In the genomic region with DNA sequence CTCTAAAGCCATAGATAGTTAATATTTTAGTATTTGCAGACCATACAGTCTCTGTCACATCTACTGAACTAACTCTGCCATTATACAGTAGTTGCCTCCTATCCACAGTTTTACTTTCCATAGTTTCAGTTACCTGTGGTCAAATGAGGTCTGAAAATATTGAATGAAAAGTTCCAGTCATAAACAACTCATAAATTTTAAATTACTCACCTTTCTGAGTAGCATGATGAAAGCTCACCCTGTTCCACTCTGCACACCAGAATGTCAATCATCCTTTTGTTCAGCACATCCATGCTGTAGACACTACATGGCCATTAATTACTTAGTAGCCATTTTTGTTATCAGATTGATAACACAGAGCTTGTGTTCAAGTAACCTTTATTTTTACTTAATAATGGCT, we compare ENCODE assay signal across 19 cellular contexts. TPM values are rescaled to one million over a fixed set of nuclear protein-coding genes. Genes with fewer than 3 reads are reported as not detected.
DNase-seq lines count a peak whose midpoint lies in the region; ATAC-seq, FAIRE-seq and TF ChIP-seq lines count a peak whose summit lies in the region.
"Had no signal": no experiment of that assay in that cellular context is flagged by ENCODE, and none has a peak within 500 bp of the region (broad histone marks: within the 10 kb centered on the region; RNA-seq: fewer than 3 reads in every experiment).

No MANE protein-coding gene starts in this region.

- no peaks in the 10 kb centered on the region for H3K9me2 ChIP-seq in PC-3 (replicated peaks; ENCODE audit: low read length)

- no peak for ATAC-seq in A549
- ATAC-seq in PC-3: peak; percentile 38
- ATAC-seq in activated T-helper 17 cell treated with anti-CD3 and anti-CD28 coated beads, Interleukin-2, amount 50 U/mL, for 72 hours (replicated peaks): peak; percentile 18
- ATAC-seq in stimulated activated naive CD8-positive, alpha-beta T cell treated with anti-CD3 and anti-CD28 coated beads, Interleukin-15, amount 100 ng/mL, for 72 hours: no peak

- H3K27ac Mint-ChIP-seq in activated T-helper 17 cell treated with anti-CD3 and anti-CD28 coated beads, Interleukin-2, amount 50 U/mL, for 72 hours: no peak overlapping the region
- no peak overlapping the region for H3K27ac Mint-ChIP-seq in stimulated activated naive CD8-positive, alpha-beta T cell treated with anti-CD3 and anti-CD28 coated beads, Interleukin-15, amount 100 ng/mL, for 72 hours
- no peak overlapping the region for H3K27ac Mint-ChIP-seq in CD14-positive monocyte
- H3K27ac Mint-ChIP-seq: CD4-positive, alpha-beta T cell had no signal

- H3K4me2 ChIP-seq in A549: no peak overlapping the region
- no peak overlapping the region for H3K4me2 ChIP-seq in PC-3 (ENCODE audit: low read length)

- intact Hi-C loops in PC-3 (cut with micrococcal nuclease) (no loop called here), CD14-positive monocyte (cut with micrococcal nuclease) (no loop called here)

- in situ Hi-C loops in ACHN (cut with HindIII; ENCODE audit: low pct_ligation_motif_present, low pct_unique_long_range_greater_than_20kb, low sequenced_read_pairs): no loop called here

- no peaks in the 10 kb centered on the region for H3K79me2 ChIP-seq in PC-3 (ENCODE audit: low read length)

- no peaks in the 10 kb centered on the region for H3K27me3 ChIP-seq in PC-3 (ENCODE audit: low read length)
- H3K27me3 ChIP-seq: BE2C had no signal

- H3F3A ChIP-seq in PC-3 (ENCODE audit: low read length, unreplicated experiment): no peaks in the 10 kb centered on the region

- no peaks in the 10 kb centered on the region for H3K4me1 Mint-ChIP-seq in activated T-helper 17 cell treated with anti-CD3 and anti-CD28 coated beads, Interleukin-2, amount 50 U/mL, for 72 hours
- no peaks in the 10 kb centered on the region for H3K4me1 Mint-ChIP-seq in stimulated activated naive CD8-positive, alpha-beta T cell treated with anti-CD3 and anti-CD28 coated beads, Interleukin-15, amount 100 ng/mL, for 72 hours
- H3K4me1 Mint-ChIP-seq in CD14-positive monocyte: no peaks in the 10 kb centered on the region

- POLR2A ChIA-PET in A549 (lab: Yijun Ruan, JAX): no interaction called here
- POLR2A ChIA-PET in PC-3 (lab: Charles Lee; ENCODE audit: unreplicated experiment): no interaction called here

- H3K36me3 ChIP-seq in PC-3 (ENCODE audit: low read depth, low read length): peaks cover 6% of the 10 kb centered on the region
- H3K36me3 ChIP-seq: BE2C, HAP-1 had no signal

- no peaks in the 10 kb centered on the region for H3K36me3 Mint-ChIP-seq in activated T-helper 17 cell treated with anti-CD3 and anti-CD28 coated beads, Interleukin-2, amount 50 U/mL, for 72 hours (ENCODE audit: low read depth)
- no peaks in the 10 kb centered on the region for H3K36me3 Mint-ChIP-seq in CD14-positive monocyte

- TF ChIP-seq CTCF in A549 (IDR thresholded peaks at IDR 0.05) (no peak), PC-3 (conservative IDR thresholded peaks at IDR 0.05; ENCODE audit: low read depth, low read length) (no peak), CD14-positive monocyte (IDR thresholded peaks at IDR 0.05) (no peak)

- CTCF ChIA-PET in A549 (lab: Yijun Ruan, JAX) (interaction anchor here (0.6 kb wide), 1 partner anchor 10 kb away, joined by 3 read pairs; no protein-coding TSS in a partner anchor), PC-3 (lab: Charles Lee) (no interaction called here)

- no peak overlapping the region for H3K4me3 Mint-ChIP-seq in activated T-helper 17 cell treated with anti-CD3 and anti-CD28 coated beads, Interleukin-2, amount 50 U/mL, for 72 hours
- no peak overlapping the region for H3K4me3 Mint-ChIP-seq in stimulated activated naive CD8-positive, alpha-beta T cell treated with anti-CD3 and anti-CD28 coated beads, Interleukin-15, amount 100 ng/mL, for 72 hours
- H3K4me3 Mint-ChIP-seq in CD14-positive monocyte: no peak overlapping the region
- H3K4me3 Mint-ChIP-seq: CD4-positive, alpha-beta T cell had no signal

- H2AFZ ChIP-seq in PC-3 (ENCODE audit: low read length): no peak overlapping the region
- H2AFZ ChIP-seq: GM23248 had no signal

- H3K4me1 ChIP-seq in A549 (peaks cover 45% of the 10 kb centered on the region), PC-3 (ENCODE audit: insufficient read depth, low read length) (peaks cover 46% of the 10 kb centered on the region)
- H3K4me1 ChIP-seq: BE2C, HAP-1 had no signal

- H3K27me3 Mint-ChIP-seq in activated T-helper 17 cell treated with anti-CD3 and anti-CD28 coated beads, Interleukin-2, amount 50 U/mL, for 72 hours: peaks cover 11% of the 10 kb centered on the region
- peaks cover 21% of the 10 kb centered on the region for H3K27me3 Mint-ChIP-seq in stimulated activated naive CD8-positive, alpha-beta T cell treated with anti-CD3 and anti-CD28 coated beads, Interleukin-15, amount 100 ng/mL, for 72 hours
- H3K27me3 Mint-ChIP-seq in CD14-positive monocyte (ENCODE audit: low read depth in 3 of 3): peaks cover 0 to 2% (median 0%) of the 10 kb centered on the region in 3 donors

- TF ChIP-seq EP300 in A549 (IDR thresholded peaks at IDR 0.05): no peak

- DNase-seq in A549 (ENCODE audit: low read depth in 1 of 2, low spot score in 1 of 2): no peak
- peak; percentile 55 for DNase-seq in PC-3
- DNase-seq in epithelial cell of prostate (ENCODE audit: low read depth, low spot score): peak; percentile 60
- no peak for DNase-seq in stimulated activated naive CD8-positive, alpha-beta T cell treated with anti-CD3 and anti-CD28 coated beads, Interleukin-15, amount 100 ng/mL, for 72 hours
- no peak for DNase-seq in HUDEP-2 (lab: John Stamatoyannopoulos, UW; ENCODE audit: unreplicated experiment in 76 of 76)
- no peak for DNase-seq in ACHN
- no peak for DNase-seq in CD14-positive monocyte (ENCODE audit: low spot score)
- DNase-seq: 8988T; BE2C; C1 segment of cervical spinal cord; Caco-2; CD4-positive, alpha-beta T cell; GM23248 had no signal

- TF ChIP-seq RAD21 in A549 (conservative IDR thresholded peaks at IDR 0.05 in 1 of 2, IDR thresholded peaks at IDR 0.05 in 1 of 2): no peak

- TF ChIP-seq POLR2A in A549 (IDR thresholded peaks at IDR 0.05; ENCODE audit: low read length): no peak

- H3K9ac ChIP-seq in PC-3 (ENCODE audit: low read length): no peak overlapping the region
- H3K9ac ChIP-seq: GM23248 had no signal

- H3K9me3 Mint-ChIP-seq in activated T-helper 17 cell treated with anti-CD3 and anti-CD28 coated beads, Interleukin-2, amount 50 U/mL, for 72 hours: peaks cover 11% of the 10 kb centered on the region
- H3K9me3 Mint-ChIP-seq in stimulated activated naive CD8-positive, alpha-beta T cell treated with anti-CD3 and anti-CD28 coated beads, Interleukin-15, amount 100 ng/mL, for 72 hours: peaks cover 7 to 12% of the 10 kb centered on the region in 2 donors
- H3K9me3 Mint-ChIP-seq in CD14-positive monocyte: peaks cover 2 to 18% (median 9%) of the 10 kb centered on the region in 7 donors

- peak; percentile 65 for FAIRE-seq in A549 (lab: Jason Lieb, UNC)
- FAIRE-seq: D721Med, G401.6, GM12891 had no signal

- H3K9me3 ChIP-seq in A549: peaks cover 39% of the 10 kb centered on the region
- H3K9me3 ChIP-seq in PC-3 (ENCODE audit: low read length): peaks cover 10% of the 10 kb centered on the region; the same call in 1 of the 2 replicates
- H3K9me3 ChIP-seq: BE2C, HAP-1 had no signal

- no peak overlapping the region for H3K27ac ChIP-seq in A549
- H3K27ac ChIP-seq in PC-3 (ENCODE audit: low read length): peak overlapping the region; percentile 7; the same call in 1 of the 2 replicates
- H3K27ac ChIP-seq in epithelial cell of prostate: peak overlapping the region; percentile 64
- H3K27ac ChIP-seq: GM23248 had no signal

- BruUV-seq in PC-3 (replicated peaks; lab: Mats Ljungman, UMichigan): no TSS peak

- H3K4me3 ChIP-seq in A549 (no peak overlapping the region), PC-3 (ENCODE audit: low read length) (no peak overlapping the region)
- H3K4me3 ChIP-seq: GM23248, HAP-1 had no signal

- H4K20me1 ChIP-seq in PC-3 (ENCODE audit: low read length): no peaks in the 10 kb centered on the region

TF ChIP-seq in A549, 52 proteins besides CTCF, POLR2A, EP300 and RAD21 (continues in another document):
- no peak for TF ChIP-seq ZFP36 (IDR thresholded peaks at IDR 0.05; ENCODE audit: borderline replicate concordance, partially characterized antibody)
- TF ChIP-seq NPAS2 (CRISPR knock-in tag; IDR thresholded peaks at IDR 0.05; ENCODE audit: borderline replicate concordance): no peak
- no peak for TF ChIP-seq KDM5A (IDR thresholded peaks at IDR 0.05)
- TF ChIP-seq ZSCAN20 (CRISPR knock-in tag; IDR thresholded peaks at IDR 0.05): no peak
- no peak for TF ChIP-seq ESRRA (IDR thresholded peaks at IDR 0.05; ENCODE audit: borderline replicate concordance, low read length)
- no peak for TF ChIP-seq BHLHE40 (IDR thresholded peaks at IDR 0.05; ENCODE audit: low read depth, low read length)
- TF ChIP-seq, protein P1, sequence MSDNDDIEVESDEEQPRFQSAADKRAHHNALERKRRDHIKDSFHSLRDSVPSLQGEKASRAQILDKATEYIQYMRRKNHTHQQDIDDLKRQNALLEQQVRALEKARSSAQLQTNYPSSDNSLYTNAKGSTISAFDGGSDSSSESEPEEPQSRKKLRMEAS (IDR thresholded peaks at IDR 0.05): no peak
- no peak for TF ChIP-seq RARB (CRISPR knock-in tag; IDR thresholded peaks at IDR 0.05)
- TF ChIP-seq FOSB (CRISPR knock-in tag; IDR thresholded peaks at IDR 0.05): no peak
- TF ChIP-seq CHD4 (IDR thresholded peaks at IDR 0.05; ENCODE audit: borderline replicate concordance): no peak
- TF ChIP-seq, protein P2, sequence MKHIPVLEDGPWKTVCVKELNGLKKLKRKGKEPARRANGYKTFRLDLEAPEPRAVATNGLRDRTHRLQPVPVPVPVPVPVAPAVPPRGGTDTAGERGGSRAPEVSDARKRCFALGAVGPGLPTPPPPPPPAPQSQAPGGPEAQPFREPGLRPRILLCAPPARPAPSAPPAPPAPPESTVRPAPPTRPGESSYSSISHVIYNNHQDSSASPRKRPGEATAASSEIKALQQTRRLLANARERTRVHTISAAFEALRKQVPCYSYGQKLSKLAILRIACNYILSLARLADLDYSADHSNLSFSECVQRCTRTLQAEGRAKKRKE (CRISPR knock-in tag; IDR thresholded peaks at IDR 0.05; ENCODE audit: low read depth): no peak
- no peak for TF ChIP-seq MYC (IDR thresholded peaks at IDR 0.05; ENCODE audit: borderline replicate concordance, low read length)

RNA-seq across cellular contexts. Expression of a gene that starts 51.7 kb away (rescaled TPM):
- polyA plus RNA-seq in A549 (2011; rRNA removed) (21.4 and 22.3 TPM in 2 replicates), A549 (2017; fragmentation: RNase III; extraction: RNeasy Plus Mini Kit Qiagen cat#74134 plus additional on column Dnase treatment) (19.7 to 23.5 TPM (median 20.1 TPM) in 3 replicates), CD14-positive monocyte (under 1 TPM; 0.31 to 0.42 TPM)
- polyA plus RNA-seq in A549 (2012; cell fraction: cytosol; rRNA removed): 28.5 and 35.1 TPM in 2 replicates
- 90.0 and 116 TPM in 2 replicates for polyA plus RNA-seq in A549 (2012; cell fraction: nucleus; rRNA removed)
- 74.2 and 74.4 TPM in 2 replicates for polyA minus RNA-seq in A549 (2011; rRNA and poly(A)+ RNA removed)
- total RNA-seq in PC-3 (2014; rRNA removed): 80.8 and 83.8 TPM in 2 replicates
- total RNA-seq in activated T-helper 17 cell treated with anti-CD3 and anti-CD28 coated beads, Interleukin-2, amount 50 U/mL, for 72 hours: 1 to 10 TPM; 1.5 to 2.9 TPM
- total RNA-seq: H4 had no signal

Comparison
In these comparisons a context has a peak if more than half of its experiments do, and no peak if none do; other contexts are left out.
1. ATAC-seq: peak in PC-3 (single experiment) and activated T-helper 17 cell treated with anti-CD3 and anti-CD28 coated beads, Interleukin-2, amount 50 U/mL, for 72 hours (single experiment); none in A549 (0 of 2) and stimulated activated naive CD8-positive, alpha-beta T cell treated with anti-CD3 and anti-CD28 coated beads, Interleukin-15, amount 100 ng/mL, for 72 hours (single experiment).
2. DNase-seq: peak in PC-3 (single experiment) and epithelial cell of prostate (single experiment); none in A549 (0 of 2), stimulated activated naive CD8-positive, alpha-beta T cell treated with anti-CD3 and anti-CD28 coated beads, Interleukin-15, amount 100 ng/mL, for 72 hours (0 of 2), HUDEP-2 (0 of 76), ACHN (single experiment) and CD14-positive monocyte (single experiment).
3. H3K27ac ChIP-seq: peak in PC-3 (single experiment) and epithelial cell of prostate (single experiment); none in A549 (0 of 2).
4. RNA of a gene that starts 51.7 kb away (total RNA-seq): 80.8 to 83.8 TPM in PC-3; 1.5 to 2.9 TPM in activated T-helper 17 cell treated with anti-CD3 and anti-CD28 coated beads, Interleukin-2, amount 50 U/mL, for 72 hours; every median in the first group is over 10 times any median in the second.